ENCODE assay signal across 8 cellular contexts in genomic region chr3:62622553-62623174, GRCh38.
DNase-seq lines count a peak whose midpoint lies in the region; ATAC-seq and TF ChIP-seq lines count a peak whose summit lies in the region.

No MANE protein-coding gene starts in this region.

- no peaks in the 10 kb centered on the region for H3K4me1 ChIP-seq in breast epithelium

- intact Hi-C loops in breast epithelium (cut with DNase I; ENCODE audit: low total_unique reads): no loop called here

- H3K4me3 ChIP-seq in breast epithelium: no peak overlapping the region

- TF ChIP-seq POLR2A in breast epithelium (IDR thresholded peaks at IDR 0.05): no peak

- ATAC-seq in GM21825 (IDR thresholded peaks at IDR 0.05; ENCODE audit: unreplicated experiment): peak; percentile 57
- no peak for ATAC-seq in GM18909 (IDR thresholded peaks at IDR 0.05; ENCODE audit: poor library complexity, unreplicated experiment)

- H3K36me3 ChIP-seq in breast epithelium: no peaks in the 10 kb centered on the region

- no peaks in the 10 kb centered on the region for H3K9me3 ChIP-seq in breast epithelium

- H3K27ac ChIP-seq in breast epithelium: no peak overlapping the region

- peak; percentile 27 to 66 (median 46) for TF ChIP-seq CTCF in breast epithelium (IDR thresholded peaks at IDR 0.05)

- DNase-seq in DMS153 (lab: John Stamatoyannopoulos, UW): peak; percentile 32
- DNase-seq in NCI-H345 (lab: John Stamatoyannopoulos, UW): peak; percentile 46
- DNase-seq in breast epithelium (ENCODE audit: low spot score in 2 of 2): no peak
- DNase-seq in kidney tubule cell (ENCODE audit: low spot score): peak; percentile 49
- no peak for DNase-seq in 8988T
- no peak for DNase-seq in OCI-M2 (lab: John Stamatoyannopoulos, UW; ENCODE audit: unreplicated experiment)

- no peaks in the 10 kb centered on the region for H3K27me3 ChIP-seq in breast epithelium

Comparison
In these comparisons a context has a peak if more than half of its experiments do, and no peak if none do; other contexts are left out.
1. DNase-seq: peak in DMS153 (single experiment), NCI-H345 (single experiment) and kidney tubule cell (single experiment); none in breast epithelium (0 of 2), 8988T (single experiment) and OCI-M2 (single experiment).